Comparison of ENCODE assay signal across 24 cellular contexts in genomic region chr13:43675577-43675976, GRCh38.
"Had no signal": no experiment of that assay in that cellular context is flagged by ENCODE, and none has a peak within 500 bp of the region (broad histone marks: within the 10 kb centered on the region; RNA-seq: fewer than 3 reads in every experiment).

No MANE protein-coding gene starts in this region.

- FAIRE-seq: HTR-8/SVneo, K562 had no signal

- H3K4me1 ChIP-seq: Peyer's patch, SJCRH30 had no signal

- H2AFZ ChIP-seq: PC-9 had no signal

- H3K9me3 ChIP-seq: Peyer's patch had no signal

- H3K9ac ChIP-seq: KMS-11 had no signal

- H3K36me3 ChIP-seq: Peyer's patch had no signal

- H3K27me3 ChIP-seq: Peyer's patch, SJCRH30 had no signal

- H3K27ac ChIP-seq: HL-60, KMS-11, PC-9, Peyer's patch, SJCRH30 had no signal

- H3K4me3 ChIP-seq: K562, PC-9, Peyer's patch, SJCRH30 had no signal

- DNase-seq: Kasumi-1; NCI-H1048; NCI-H1105; NCI-H1417; NCI-H1436 treated with DMSO at 0.1 percent for 48 hours; NCI-H1694; NCI-H187 treated with DMSO at 0.1 percent for 48 hours; NCI-H2029 treated with DMSO at 0.1 percent for 48 hours; NCI-H2227 treated with DMSO at 0.1 percent for 48 hours; NCI-H524; NCI-H526 treated with DMSO at 0.1 percent for 48 hours; NCI-H774; NK-92 treated with Interleukin-12 subunit alpha and Interleukin-12 subunit beta, amount 100 ng/mL, for 24 hours; OCI-M1; PC-9; Peyer's patch; SHP77 treated with DMSO at 0.1 percent for 48 hours; SJCRH30 had no signal

- H3K4me2 ChIP-seq: KMS-11, PC-9 had no signal

- ATAC-seq: K562, Right ventricle myocardium inferior, SK-N-SH treated with all-trans-retinoic acid at 6 μM for 48 hours had no signal
